Comparison of ENCODE assay signal across 10 cellular contexts in genomic region chr11:118939948-118940598, GRCh38. TPM values are rescaled to one million over a fixed set of nuclear protein-coding genes. Genes with fewer than 3 reads are reported as not detected.
A peak's percentile ranks its signal among the peaks of the same experiment; 100 is the strongest.
DNase-seq lines count a peak whose midpoint lies in the region; ATAC-seq and TF ChIP-seq lines count a peak whose summit lies in the region.
"Had no signal": no experiment of that assay in that cellular context is flagged by ENCODE, and none has a peak within 500 bp of the region (broad histone marks: within the 10 kb centered on the region; RNA-seq: fewer than 3 reads in every experiment).

No MANE protein-coding gene starts in this region.

- no TSS peak for BruUV-seq in mammary epithelial cell (replicated peaks; lab: Mats Ljungman, UMichigan)
- no TSS peak for BruUV-seq in MCF 10A (replicated peaks; lab: Mats Ljungman, UMichigan)

- H3K27ac ChIP-seq in mammary epithelial cell (ENCODE audit: insufficient read depth, low read depth, low read length) (no peak overlapping the region), upper lobe of right lung (no peak overlapping the region), psoas muscle (no peak overlapping the region)
- H3K27ac ChIP-seq: C4-2B had no signal

- H3K36me3 ChIP-seq in mammary epithelial cell (ENCODE audit: insufficient read depth, low read length) (no peaks in the 10 kb centered on the region), upper lobe of right lung (no peaks in the 10 kb centered on the region), psoas muscle (ENCODE audit: insufficient read depth in 1 of 2, low read depth in 1 of 2) (no peaks in the 10 kb centered on the region)

- H2AFZ ChIP-seq in mammary epithelial cell (ENCODE audit: low read depth, low read length) = peak overlapping the region; percentile 31

- CTCF ChIA-PET in mammary epithelial cell (lab: Charles Lee; ENCODE audit: low non-redundant PET) = no interaction called here
- CTCF ChIA-PET in MCF 10A (lab: Yijun Ruan, JAX) = interaction anchor here (0.7 to 1.5 kb wide), 3 partner anchors 10 to 89 kb away, joined by 3 read pairs; no protein-coding TSS in a partner anchor

- H3K4me1 ChIP-seq in mammary epithelial cell (ENCODE audit: insufficient read depth, low read length) (peaks cover 24% of the 10 kb centered on the region), upper lobe of right lung (no peaks in the 10 kb centered on the region), psoas muscle (no peaks in the 10 kb centered on the region)

- DNase-seq in mammary epithelial cell (no peak), MCF 10A (ENCODE audit: unreplicated experiment) (no peak), iris pigment epithelial cell (ENCODE audit: low read depth) (peak; percentile 50), upper lobe of right lung (no peak), putamen (ENCODE audit: low spot score) (no peak), psoas muscle (no peak)
- peak; percentile 78 for DNase-seq in activated CD8-positive, alpha-beta memory T cell treated with anti-CD3 and anti-CD28 coated beads, Interleukin-2, amount 50 U/mL, for 48 hours

- peaks cover 6% of the 10 kb centered on the region for H3K4me1 Mint-ChIP-seq in MCF 10A (ENCODE audit: insufficient read depth, unreplicated experiment)

- H3K9me3 ChIP-seq in mammary epithelial cell (replicated peaks; ENCODE audit: insufficient read depth, low read length) (no peaks in the 10 kb centered on the region), upper lobe of right lung (no peaks in the 10 kb centered on the region), psoas muscle (no peaks in the 10 kb centered on the region)

- intact Hi-C loops in mammary epithelial cell (cut with micrococcal nuclease) = loop anchor here (2.0 kb wide), 1 partner anchor 17 kb away; the partner anchor contains the start of gene UPK2
- intact Hi-C loops in MCF 10A (cut with micrococcal nuclease) = no loop called here
- intact Hi-C loops in upper lobe of right lung (cut with DNase I) = no loop called here
- intact Hi-C loops in psoas muscle (cut with DNase I) = loop anchor here in 1 of 2 donors (5.0 kb wide), 1 partner anchor 32 kb away; the partner anchor contains the start of gene FOXR1

- dilution Hi-C loops in mammary epithelial cell (cut with HindIII; ENCODE audit: low sequenced_read_pairs) = no loop called here

- no peak overlapping the region for H3K4me3 Mint-ChIP-seq in MCF 10A (ENCODE audit: unreplicated experiment)

- 62% methylated on average over 8 of the region's 14 CpGs for WGBS in mammary epithelial cell (ENCODE audit: low coverage, missing lambda C conversion rate)
- 58 to 64% (median 62%) methylated on average over 14 of the region's 14 CpGs for WGBS in psoas muscle, 3 donors

- peak; percentile 49 for ATAC-seq in upper lobe of right lung
- no peak for ATAC-seq in psoas muscle
- ATAC-seq in GM18868 (IDR thresholded peaks at IDR 0.05; ENCODE audit: unreplicated experiment) = no peak

- no peaks in the 10 kb centered on the region for H3K79me2 ChIP-seq in mammary epithelial cell (ENCODE audit: insufficient read depth, low read length)

- peaks cover 5% of the 10 kb centered on the region for H3K27me3 Mint-ChIP-seq in MCF 10A (ENCODE audit: insufficient read depth, unreplicated experiment)

- no peaks in the 10 kb centered on the region for H3K9me3 Mint-ChIP-seq in MCF 10A (ENCODE audit: unreplicated experiment)

- H3K36me3 Mint-ChIP-seq in MCF 10A (ENCODE audit: insufficient read depth, unreplicated experiment) = no peaks in the 10 kb centered on the region

- TF ChIP-seq CTCF in mammary epithelial cell (conservative IDR thresholded peaks at IDR 0.05 in 1 of 2, IDR thresholded peaks at IDR 0.05 in 1 of 2; ENCODE audit: extremely low read depth in 1 of 2, insufficient read depth in 1 of 2, low read depth in 1 of 2, low read length in 2 of 2) = no peak
- no peak for TF ChIP-seq CTCF in MCF 10A (IDR thresholded peaks at IDR 0.05; ENCODE audit: unreplicated experiment)
- no peak for TF ChIP-seq CTCF in upper lobe of right lung (IDR thresholded peaks at IDR 0.05)
- TF ChIP-seq CTCF in psoas muscle (IDR thresholded peaks at IDR 0.05) = no peak

- no peak overlapping the region for H3K4me3 ChIP-seq in mammary epithelial cell (replicated peaks in 1 of 3; ENCODE audit: insufficient read depth in 1 of 3, low read depth in 2 of 3, low read length in 3 of 3)
- no peak overlapping the region for H3K4me3 ChIP-seq in upper lobe of right lung
- H3K4me3 ChIP-seq in psoas muscle = no peak overlapping the region

- no peak overlapping the region for H3K9ac ChIP-seq in mammary epithelial cell (ENCODE audit: insufficient read depth, low read length)

- no peaks in the 10 kb centered on the region for H4K20me1 ChIP-seq in mammary epithelial cell (ENCODE audit: insufficient read depth, low read length)

- H3K4me2 ChIP-seq in mammary epithelial cell (ENCODE audit: insufficient read depth, low read depth, low read length) = no peak overlapping the region

- H3K27me3 ChIP-seq in mammary epithelial cell (ENCODE audit: insufficient read depth, low read length) (no peaks in the 10 kb centered on the region), upper lobe of right lung (no peaks in the 10 kb centered on the region), psoas muscle (ENCODE audit: insufficient read depth in 3 of 3, low read length in 2 of 3) (no peaks in the 10 kb centered on the region)

- in situ Hi-C loops in mammary epithelial cell (cut with MboI; ENCODE audit: low sequenced_read_pairs in 2 of 2) = loop anchor here in 1 of 2 donors (10.0 kb wide), 1 partner anchor 245 kb away; no protein-coding TSS in a partner anchor

- H3K27ac Mint-ChIP-seq in MCF 10A (ENCODE audit: low read depth, unreplicated experiment) = no peak overlapping the region

- POLR2A ChIA-PET in MCF 10A (lab: Yijun Ruan, JAX) = no interaction called here

RNA-seq across cellular contexts. Expression of gene BCL9L, which starts 14.3 kb away (rescaled TPM):
- total RNA-seq in mammary epithelial cell = 100 to 1,000 TPM in 1 of 2 donors, 10 to 100 TPM in 1; 29.2 to 146 TPM
- 20.5 TPM for polyA plus RNA-seq in mammary epithelial cell
- 39.1 TPM for polyA minus RNA-seq in mammary epithelial cell
- total RNA-seq in MCF 10A (2022) = 91.6 and 121 TPM in 2 replicates
- total RNA-seq in upper lobe of right lung = 62.5 TPM
- total RNA-seq in psoas muscle = 100 to 1,000 TPM in 1 of 4 donors, 10 to 100 TPM in 3; 52.4 to 124 (median 68.0) TPM
- polyA plus RNA-seq in psoas muscle = 10 to 100 TPM in 1 of 3 donors, 1 to 10 TPM in 2; 8.1 to 31.2 (median 8.6) TPM

RNA-seq across cellular contexts. Expression of gene UPK2, which starts 16.0 kb away (rescaled TPM):
- total RNA-seq in mammary epithelial cell = under 1 TPM in 1 of 2 donors, not detected in 1; 0.45 TPM
- polyA plus RNA-seq in mammary epithelial cell = 0.74 TPM
- polyA minus RNA-seq in mammary epithelial cell = not detected
- not detected in 2 replicates for total RNA-seq in MCF 10A (2022)
- total RNA-seq in upper lobe of right lung = not detected
- not detected for total RNA-seq in psoas muscle
- polyA plus RNA-seq in psoas muscle = under 1 TPM in 1 of 3 donors, not detected in 2; 0.23 TPM
- total RNA-seq: glomerular endothelial cell had no signal

RNA-seq across cellular contexts. Expression of gene FOXR1, which starts 31.5 kb away (rescaled TPM):
- total RNA-seq in mammary epithelial cell (not detected), MCF 10A (2022) (not detected in 2 replicates), upper lobe of right lung (not detected), psoas muscle (not detected)
- polyA plus RNA-seq in mammary epithelial cell (not detected), psoas muscle (not detected)
- polyA minus RNA-seq in mammary epithelial cell = not detected
- total RNA-seq: glomerular endothelial cell had no signal

RNA-seq across cellular contexts. Expression of gene CXCR5, which starts 56.4 kb away (rescaled TPM):
- total RNA-seq in mammary epithelial cell (not detected), MCF 10A (2022) (not detected in 2 replicates), upper lobe of right lung (not detected), psoas muscle (under 1 TPM in 1 of 4 donors, not detected in 3; 0.17 TPM)
- polyA plus RNA-seq in mammary epithelial cell (not detected), psoas muscle (under 1 TPM; 0.14 to 0.25 (median 0.21) TPM)
- polyA minus RNA-seq in mammary epithelial cell = not detected
- total RNA-seq: glomerular endothelial cell had no signal

RNA-seq across cellular contexts. Expression of gene CENATAC, which starts 57.9 kb away (rescaled TPM):
- total RNA-seq in mammary epithelial cell (10 to 100 TPM; 37.8 to 46.9 TPM), MCF 10A (2022) (48.0 and 49.0 TPM in 2 replicates), upper lobe of right lung (59.4 TPM), psoas muscle (10 to 100 TPM in 3 of 4 donors, 1 to 10 TPM in 1; 5.4 to 18.9 (median 10.9) TPM)
- polyA plus RNA-seq in mammary epithelial cell (7.6 TPM), psoas muscle (10 to 100 TPM in 2 of 3 donors, 1 to 10 TPM in 1; 9.4 to 23.5 (median 10.1) TPM)
- polyA minus RNA-seq in mammary epithelial cell = 2.1 TPM

Comparison
In these comparisons a context has a peak if more than half of its experiments do, and no peak if none do; other contexts are left out.
1. DNase-seq: peak in activated CD8-positive, alpha-beta memory T cell treated with anti-CD3 and anti-CD28 coated beads, Interleukin-2, amount 50 U/mL, for 48 hours (single experiment) and iris pigment epithelial cell (single experiment); none in mammary epithelial cell (single experiment), MCF 10A (single experiment), upper lobe of right lung (single experiment), putamen (single experiment) and psoas muscle (0 of 2).